In genomic region chr15:84716036-84716732, GRCh38 we compare ENCODE assay signal across 8 cellular contexts. TPM values are rescaled to one million over a fixed set of nuclear protein-coding genes. Genes with fewer than 3 reads are reported as not detected.
DNase-seq lines count a peak whose midpoint lies in the region; ATAC-seq, FAIRE-seq and TF ChIP-seq lines count a peak whose summit lies in the region.

SEC11A (minus strand) TSS chr15:84716139; CDS start chr15:84716075, 64 bp downstream.

- peak within 1 kb of the TSS; percentile 94 for H3K9ac ChIP-seq in SU-DHL-6 (ENCODE audit: low read length)

- H3K27ac ChIP-seq in SU-DHL-6 (ENCODE audit: low read depth, low read length) (peak within 1 kb of the TSS; percentile 69), pancreas (peak within 1 kb of the TSS; percentile 80 to 91 (median 86)), tibial artery (peak within 1 kb of the TSS; percentile 87 to 90)

- peaks cover 47% of the 10 kb centered on the region for H3K79me2 ChIP-seq in SU-DHL-6 (ENCODE audit: insufficient read depth, low read length)

- FAIRE-seq in pancreas (lab: Jason Lieb, UNC), result no peak

- 0% methylated on average over 45 to 57 of the region's 57 CpGs for WGBS in pancreas, 2 donors

- peak; percentile 71 for TF ChIP-seq POLR2A in GM10847 (IDR thresholded peaks at IDR 0.05; ENCODE audit: extremely low read depth, insufficient read length)

- no peaks in the 10 kb centered on the region for H3K36me3 ChIP-seq in SU-DHL-6 (ENCODE audit: low read length)
- peaks cover 0 to 2% (median 0%) of the 10 kb centered on the region in 3 donors for H3K36me3 ChIP-seq in pancreas
- peaks cover 0 to 4% (median 2%) of the 10 kb centered on the region in 3 donors for H3K36me3 ChIP-seq in tibial artery

- peak within 1 kb of the TSS; percentile 93 for H3K4me2 ChIP-seq in SU-DHL-6 (ENCODE audit: low read depth, low read length, poor library complexity, severe bottlenecking)

- H3F3A ChIP-seq in SU-DHL-6 (ENCODE audit: insufficient read depth), result no peaks in the 10 kb centered on the region

- intact Hi-C loops in Right ventricle myocardium superior (cut with DNase I), result no loop called here
- intact Hi-C loops in pancreas (cut with DNase I), result no loop called here
- intact Hi-C loops in tibial artery (cut with DNase I; ENCODE audit: low total_unique reads), result loop anchor here (2.0 to 10.0 kb wide), 2 partner anchors 33 to 111 kb away; partner anchors contain the start of genes ZNF592 and ZSCAN2

- peaks cover 10 to 14% (median 14%) of the 10 kb centered on the region in 3 donors for H3K4me1 ChIP-seq in pancreas
- peaks cover 0 to 32% (median 20%) of the 10 kb centered on the region in 4 donors for H3K4me1 ChIP-seq in tibial artery

- TF ChIP-seq CTCF in SU-DHL-6 (IDR thresholded peaks at IDR 0.05; ENCODE audit: insufficient read depth, low read length, poor library complexity, severe bottlenecking), result no peak
- TF ChIP-seq CTCF in pancreas (IDR thresholded peaks at IDR 0.05), result no peak
- no peak for TF ChIP-seq CTCF in tibial artery (IDR thresholded peaks at IDR 0.05)

- H3K4me3 ChIP-seq in SU-DHL-6 (ENCODE audit: insufficient read depth, low read length, poor library complexity, severe bottlenecking) (peak within 1 kb of the TSS; percentile 97), pancreas (peak within 1 kb of the TSS; percentile 71 to 89 (median 80)), tibial artery (peak within 1 kb of the TSS; percentile 86 to 87)

- DNase-seq in NCI-H128 (lab: John Stamatoyannopoulos, UW; ENCODE audit: unreplicated experiment) (peak; percentile 56), Right ventricle myocardium superior (peak; percentile 97), pancreas (peak; percentile 92 to 97 (median 94)), tibial artery (peak; percentile 96 to 98)
- peak; percentile 77 for DNase-seq in activated naive CD8-positive, alpha-beta T cell treated with anti-CD3 and anti-CD28 coated beads, Interleukin-2, amount 50 U/mL, for 16 hours (ENCODE audit: low read depth, low spot score)

- H3K27me3 ChIP-seq in SU-DHL-6 (ENCODE audit: low read length) (no peaks in the 10 kb centered on the region), pancreas (no peaks in the 10 kb centered on the region), tibial artery (no peaks in the 10 kb centered on the region)

- H3K9me3 ChIP-seq in SU-DHL-6 (ENCODE audit: insufficient read depth, low read length), result no peaks in the 10 kb centered on the region
- H3K9me3 ChIP-seq in pancreas, result no peaks in the 10 kb centered on the region
- no peaks in the 10 kb centered on the region for H3K9me3 ChIP-seq in tibial artery

- H4K20me1 ChIP-seq in SU-DHL-6 (ENCODE audit: low read depth, low read length), result peaks cover 5% of the 10 kb centered on the region; the same call in 1 of the 2 replicates

- ATAC-seq in HG02678 (IDR thresholded peaks at IDR 0.05; ENCODE audit: unreplicated experiment) (peak; percentile 92), Right ventricle myocardium superior (ENCODE audit: poor library complexity) (peak; percentile 99), pancreas (peak; percentile 97 to 99 (median 98))

- H3K9me2 ChIP-seq in SU-DHL-6 (replicated peaks; ENCODE audit: insufficient read depth, low read length), result no peaks in the 10 kb centered on the region

- H2AFZ ChIP-seq in SU-DHL-6 (ENCODE audit: low read depth, low read length, severe bottlenecking), result peak within 1 kb of the TSS; percentile 84

RNA-seq across cellular contexts. Expression of gene SEC11A, which starts in this region (rescaled TPM):
- total RNA-seq in Right ventricle myocardium superior, result 82.5 TPM
- total RNA-seq in pancreas, result 10 to 100 TPM; 43.7 to 77.5 (median 67.8) TPM
- polyA plus RNA-seq in pancreas, result 10 to 100 TPM; 71.3 to 98.7 TPM

Comparison
In these comparisons a context has a peak if more than half of its experiments do, and no peak if none do; other contexts are left out.
1. Peak in every context shown above with its lines: DNase-seq, ATAC-seq, H3K4me3 ChIP-seq and H3K27ac ChIP-seq.